1 cellular context compared by ENCODE assay signal in the genomic region with DNA sequence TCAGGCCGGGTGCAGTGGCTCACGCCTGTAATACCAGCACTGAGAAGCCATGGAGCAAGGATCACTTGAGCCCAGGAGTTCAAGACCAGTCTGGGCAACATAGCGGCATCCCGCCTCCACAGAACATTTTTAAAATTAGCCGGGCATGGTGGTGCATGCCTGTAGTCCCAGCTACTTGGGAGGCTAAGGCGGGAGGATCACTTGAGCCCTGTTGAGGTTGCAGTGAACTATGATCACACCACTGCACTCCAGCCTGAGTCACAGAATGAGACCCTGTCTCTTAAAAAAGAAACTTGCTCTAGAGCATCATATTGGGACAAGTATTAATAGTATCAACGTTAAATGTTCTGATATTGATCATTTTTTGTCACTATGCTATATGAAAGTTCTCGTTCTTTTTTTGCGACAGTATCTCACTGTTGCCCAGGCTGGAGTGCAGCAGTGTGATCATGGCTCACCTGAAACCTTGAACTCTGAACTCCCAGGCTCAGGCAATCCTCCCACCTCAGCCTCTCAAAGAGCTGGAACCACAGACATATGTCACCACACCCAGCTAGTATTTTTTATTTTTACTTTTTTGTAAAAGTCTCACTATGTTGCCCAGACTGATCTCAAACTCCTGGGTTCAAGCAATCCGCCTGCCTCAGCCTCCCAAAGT.
TF ChIP-seq lines count a peak whose summit lies in the region.

No MANE protein-coding gene starts in this region.

TF ChIP-seq in GM12878, 131 proteins besides CTCF, POLR2A, EP300 and RAD21 (continued from another document):
- TF ChIP-seq, protein P1, sequence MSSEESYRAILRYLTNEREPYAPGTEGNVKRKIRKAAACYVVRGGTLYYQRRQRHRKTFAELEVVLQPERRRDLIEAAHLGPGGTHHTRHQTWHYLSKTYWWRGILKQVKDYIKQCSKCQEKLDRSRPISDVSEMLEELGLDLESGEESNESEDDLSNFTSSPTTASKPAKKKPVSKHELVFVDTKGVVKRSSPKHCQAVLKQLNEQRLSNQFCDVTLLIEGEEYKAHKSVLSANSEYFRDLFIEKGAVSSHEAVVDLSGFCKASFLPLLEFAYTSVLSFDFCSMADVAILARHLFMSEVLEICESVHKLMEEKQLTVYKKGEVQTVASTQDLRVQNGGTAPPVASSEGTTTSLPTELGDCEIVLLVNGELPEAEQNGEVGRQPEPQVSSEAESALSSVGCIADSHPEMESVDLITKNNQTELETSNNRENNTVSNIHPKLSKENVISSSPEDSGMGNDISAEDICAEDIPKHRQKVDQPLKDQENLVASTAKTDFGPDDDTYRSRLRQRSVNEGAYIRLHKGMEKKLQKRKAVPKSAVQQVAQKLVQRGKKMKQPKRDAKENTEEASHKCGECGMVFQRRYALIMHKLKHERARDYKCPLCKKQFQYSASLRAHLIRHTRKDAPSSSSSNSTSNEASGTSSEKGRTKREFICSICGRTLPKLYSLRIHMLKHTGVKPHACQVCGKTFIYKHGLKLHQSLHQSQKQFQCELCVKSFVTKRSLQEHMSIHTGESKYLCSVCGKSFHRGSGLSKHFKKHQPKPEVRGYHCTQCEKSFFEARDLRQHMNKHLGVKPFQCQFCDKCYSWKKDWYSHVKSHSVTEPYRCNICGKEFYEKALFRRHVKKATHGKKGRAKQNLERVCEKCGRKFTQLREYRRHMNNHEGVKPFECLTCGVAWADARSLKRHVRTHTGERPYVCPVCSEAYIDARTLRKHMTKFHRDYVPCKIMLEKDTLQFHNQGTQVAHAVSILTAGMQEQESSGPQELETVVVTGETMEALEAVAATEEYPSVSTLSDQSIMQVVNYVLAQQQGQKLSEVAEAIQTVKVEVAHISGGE (CRISPR knock-in tag; IDR thresholded peaks at IDR 0.05), result no peak
- TF ChIP-seq NR2C1 (IDR thresholded peaks at IDR 0.05), result 0 out of 2 replicates have a peak, but pooled peaks have one; percentile 7
